ENCODE assay signal across 19 cellular contexts in the genomic region with DNA sequence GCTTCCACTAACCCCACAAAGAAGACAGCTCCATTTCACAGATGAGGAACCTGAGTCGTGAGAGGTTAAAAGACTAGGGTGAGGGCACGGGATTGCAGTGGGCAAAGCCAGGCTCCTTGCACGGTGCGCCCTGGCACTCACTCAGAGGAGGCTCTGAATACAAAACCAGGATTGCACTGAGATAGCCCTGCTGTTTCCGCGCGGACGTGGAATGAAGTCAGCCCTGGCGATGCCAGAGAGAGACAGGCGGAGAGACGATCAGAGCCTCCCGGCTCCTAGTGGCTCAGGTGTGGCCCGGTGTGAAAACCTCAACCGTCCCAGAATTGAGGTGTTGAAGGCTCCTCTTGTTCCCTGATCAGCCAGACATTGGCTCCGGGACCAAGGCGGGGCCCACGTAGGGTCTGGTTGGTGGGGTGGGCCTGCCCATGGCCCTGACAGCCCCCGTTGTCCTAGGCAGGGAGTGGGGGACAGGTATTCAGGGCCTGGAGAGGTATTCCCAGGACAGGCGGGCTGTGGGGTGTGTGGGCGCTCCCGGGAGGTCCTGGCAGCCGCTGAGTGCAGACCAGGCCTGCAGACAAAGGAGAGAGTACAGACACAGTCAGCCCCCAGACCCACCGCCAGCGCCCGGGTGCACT. TPM values are rescaled to one million over a fixed set of nuclear protein-coding genes. Genes with fewer than 3 reads are reported as not detected.
A peak's percentile ranks its signal among the peaks of the same experiment; 100 is the strongest.
DNase-seq lines count a peak whose midpoint lies in the region; ATAC-seq, FAIRE-seq and TF ChIP-seq lines count a peak whose summit lies in the region.
"Had no signal": no experiment of that assay in that cellular context is flagged by ENCODE, and none has a peak within 500 bp of the region (broad histone marks: within the 10 kb centered on the region; RNA-seq: fewer than 3 reads in every experiment).

No MANE protein-coding gene starts in this region.

- H3K27ac Mint-ChIP-seq in GM23338 = no peak overlapping the region

- H3K56ac ChIP-seq in IMR-90 (ENCODE audit: extremely low read depth, insufficient read depth, low read length) (no peak overlapping the region), H1 (replicated peaks; ENCODE audit: insufficient read length, low read depth, low read length) (no peak overlapping the region)

- no peak overlapping the region for H4K5ac ChIP-seq in IMR-90 (ENCODE audit: low read depth, low read length)
- no peak overlapping the region for H4K5ac ChIP-seq in H1 (ENCODE audit: insufficient read length, low read depth, low read length)

- H3K9ac ChIP-seq in IMR-90 (ENCODE audit: low read depth, low read length) (no peak overlapping the region), H1 (replicated peaks in 1 of 4; ENCODE audit: extremely low read depth in 1 of 4, low read depth in 3 of 4, low read length in 3 of 4) (no peak overlapping the region), trophoblast cell (ENCODE audit: low read length) (no peak overlapping the region)

- H2BK120ac ChIP-seq in IMR-90 (ENCODE audit: low read depth, low read length) (no peak overlapping the region), H1 (replicated peaks; ENCODE audit: low read depth, low read length) (peak overlapping the region; percentile 72), trophoblast cell (ENCODE audit: insufficient read depth, low read length, poor library complexity) (peak overlapping the region; percentile 83)

- H3K36me3 Mint-ChIP-seq in GM23338 (ENCODE audit: low read depth) = no peaks in the 10 kb centered on the region; the same call in 1 of the 3 replicates
- H3K36me3 Mint-ChIP-seq: CD14-positive monocyte had no signal

- TF ChIP-seq EP300 in H1 (IDR thresholded peaks at IDR 0.05; ENCODE audit: borderline replicate concordance in 1 of 2, low read depth in 2 of 2, low read length in 2 of 2) = no peak

- in situ Hi-C loops in IMR-90 (cut with MboI; ENCODE audit: low sequenced_read_pairs) = no loop called here

- H2BK12ac ChIP-seq in H1 (ENCODE audit: low read depth, low read length) = peak overlapping the region; percentile 97
- peak overlapping the region; percentile 89 for H2BK12ac ChIP-seq in trophoblast cell (ENCODE audit: low read length)

- no peak overlapping the region for H2BK5ac ChIP-seq in IMR-90 (ENCODE audit: low read depth, low read length, poor library complexity, severe bottlenecking)
- peak overlapping the region; percentile 90; the same call in 1 of the 2 replicates for H2BK5ac ChIP-seq in H1 (ENCODE audit: low read depth, low read length)
- peak overlapping the region; percentile 24 for H2BK5ac ChIP-seq in trophoblast cell (ENCODE audit: low read depth, low read length, poor library complexity)

- TF ChIP-seq POLR2A in IMR-90 (IDR thresholded peaks at IDR 0.05; ENCODE audit: low read depth, low read length) (no peak), H1 (IDR thresholded peaks at IDR 0.05; ENCODE audit: control extremely low read depth in 1 of 2, low read depth in 2 of 2, low read length in 2 of 2) (no peak), GM12891 (IDR thresholded peaks at IDR 0.05; ENCODE audit: low read depth, low read length) (no peak)

- peaks cover 43% of the 10 kb centered on the region for H3K27me3 Mint-ChIP-seq in GM23338 (ENCODE audit: insufficient read depth, low read depth, poor library complexity)

- peak overlapping the region; percentile 56; the same call in 1 of the 3 replicates for H2BK15ac ChIP-seq in IMR-90 (ENCODE audit: low read depth, low read length)
- peak overlapping the region; percentile 95; the same call in 1 of the 2 replicates for H2BK15ac ChIP-seq in H1 (ENCODE audit: low read length)

- no peaks in the 10 kb centered on the region for H3K23me2 ChIP-seq in H1 (ENCODE audit: low read depth, low read length)

- no peaks in the 10 kb centered on the region for H3K9me3 ChIP-seq in IMR-90 (ENCODE audit: control insufficient read depth, insufficient read depth, low read length)
- H3K9me3 ChIP-seq in H1 (ENCODE audit: insufficient read depth in 2 of 2, low read depth in 1 of 2, low read length in 1 of 2) = no peaks in the 10 kb centered on the region
- H3K9me3 ChIP-seq in trophoblast cell (ENCODE audit: insufficient read depth, low read depth, low read length) = no peaks in the 10 kb centered on the region
- H3K9me3 ChIP-seq in lower lobe of right lung = no peaks in the 10 kb centered on the region

- H3K27me3 ChIP-seq in GM23338 (ENCODE audit: insufficient read depth) (no peaks in the 10 kb centered on the region), IMR-90 (ENCODE audit: control insufficient read depth, insufficient read depth, low read length) (no peaks in the 10 kb centered on the region), H1 (replicated peaks in 1 of 4; ENCODE audit: control insufficient read depth in 3 of 4, extremely low read depth in 1 of 4, insufficient read depth in 3 of 4, low read length in 3 of 4) (peaks cover 0 to 3% (median 0%) of the 10 kb centered on the region in 4 experiments; a peak in 3 of 7 replicates), trophoblast cell (ENCODE audit: insufficient read depth, low read length) (no peaks in the 10 kb centered on the region), lower lobe of right lung (ENCODE audit: low read depth) (no peaks in the 10 kb centered on the region)

- 0 out of 2 replicates have a peak, but pooled peaks cover 2% of the 10 kb centered on the region for H3F3A ChIP-seq in GM23338 (replicated peaks; ENCODE audit: low read depth)

- H4K20me1 ChIP-seq in GM23338 (replicated peaks; ENCODE audit: insufficient read depth) = no peaks in the 10 kb centered on the region
- no peaks in the 10 kb centered on the region for H4K20me1 ChIP-seq in IMR-90 (ENCODE audit: insufficient read depth, low read length)
- H4K20me1 ChIP-seq in H1 (replicated peaks in 1 of 2; ENCODE audit: control insufficient read depth in 1 of 2, insufficient read depth in 2 of 2, low read length in 2 of 2) = no peaks in the 10 kb centered on the region

- H4K8ac ChIP-seq in IMR-90 (ENCODE audit: low read depth in 2 of 2, low read length in 2 of 2) = no peak overlapping the region
- no peak overlapping the region; the same call in 1 of the 2 replicates for H4K8ac ChIP-seq in H1 (ENCODE audit: extremely low read depth, insufficient read depth, low read length)
- H4K8ac ChIP-seq in trophoblast cell (ENCODE audit: low read depth, low read length) = no peak overlapping the region

- H3K4ac ChIP-seq in IMR-90 (ENCODE audit: low read depth, low read length) (peak overlapping the region; percentile 39; the same call in 1 of the 2 replicates), H1 (replicated peaks; ENCODE audit: insufficient read length, low read depth, low read length) (peak overlapping the region; percentile 39), trophoblast cell (ENCODE audit: low read depth, low read length) (peak overlapping the region; percentile 14)

- CTCF ChIA-PET in IMR-90 (lab: Yijun Ruan, JAX) (no interaction called here), H1 (lab: Charles Lee; ENCODE audit: partially characterized antibody) (interaction anchor here (0.9 kb wide), 1 partner anchor 23 kb away, joined by 3 read pairs; no protein-coding TSS in a partner anchor)

- no peak overlapping the region for H3K4me3 Mint-ChIP-seq in GM23338
- H3K4me3 Mint-ChIP-seq: CD14-positive monocyte had no signal

- ATAC-seq in GM23338 (peak; percentile 1; the same call in 2 of the 3 replicates), IMR-90 (ENCODE audit: low read depth) (no peak), lower lobe of right lung (no peak)

- H3K9me2 ChIP-seq in GM23338 (ENCODE audit: insufficient read depth) = peaks cover 11% of the 10 kb centered on the region

- H2AK5ac ChIP-seq in IMR-90 (ENCODE audit: low read depth, low read length) (peak overlapping the region; percentile 64), H1 (ENCODE audit: low read depth, low read length) (peak overlapping the region; percentile 56; the same call in 1 of the 2 replicates), trophoblast cell (ENCODE audit: low read length) (peak overlapping the region; percentile 80)

- H3K23ac ChIP-seq in IMR-90 (ENCODE audit: low read depth, low read length) (no peak overlapping the region), H1 (ENCODE audit: insufficient read length) (no peak overlapping the region), trophoblast cell (ENCODE audit: low read length) (no peak overlapping the region)

- peaks cover 58% of the 10 kb centered on the region for H3K4me1 Mint-ChIP-seq in GM23338

- H3K4me1 ChIP-seq in GM23338 (ENCODE audit: insufficient read depth) = peaks cover 34% of the 10 kb centered on the region
- H3K4me1 ChIP-seq in IMR-90 (ENCODE audit: control insufficient read depth, insufficient read depth, low read length) = peaks cover 15% of the 10 kb centered on the region
- H3K4me1 ChIP-seq in H1 (replicated peaks in 1 of 4; ENCODE audit: control insufficient read depth in 3 of 4, insufficient read depth in 4 of 4, low read length in 3 of 4) = peaks cover 8 to 61% (median 46%) of the 10 kb centered on the region in 4 experiments
- H3K4me1 ChIP-seq in trophoblast cell (ENCODE audit: control insufficient read depth in 1 of 2, insufficient read depth in 2 of 2, low read length in 2 of 2) = peaks cover 48 to 61% of the 10 kb centered on the region in 2 experiments
- peaks cover 18% of the 10 kb centered on the region for H3K4me1 ChIP-seq in lower lobe of right lung

- H3K9me1 ChIP-seq in IMR-90 (ENCODE audit: insufficient read depth, low read length) = peaks cover 12% of the 10 kb centered on the region

- WGBS in IMR-90 (ENCODE audit: extremely low coverage in 2 of 2, insufficient read length in 1 of 2), 2 experiments = 92% methylated on average over 21 of the region's 25 CpGs; no CpG with 5 or more reads in 1 of the 2 experiments
- 74% methylated on average over 22 of the region's 25 CpGs; no CpG with 5 or more reads in 1 of the 2 experiments for WGBS in H1 (ENCODE audit: extremely low coverage in 1 of 2, insufficient coverage in 1 of 2, insufficient read length in 1 of 2, insufficient replicate concordance in 2 of 2, low coverage in 1 of 2, low lambda C conversion rate in 2 of 2, missing lambda C conversion rate in 1 of 2), 2 experiments
- no CpG with 5 or more reads among the region's 25 CpGs for WGBS in trophoblast cell (ENCODE audit: extremely low coverage, insufficient coverage, insufficient read length)

- intact Hi-C loops in IMR-90 (cut with micrococcal nuclease) = no loop called here
- intact Hi-C loops in lower lobe of right lung (cut with DNase I) = no loop called here

- no peak overlapping the region for H3K4me3 ChIP-seq in GM23338
- no peak overlapping the region for H3K4me3 ChIP-seq in IMR-90 (ENCODE audit: insufficient read depth, low read depth, low read length)
- no peak overlapping the region for H3K4me3 ChIP-seq in H1 (ENCODE audit: extremely low read depth in 1 of 4, insufficient read depth in 2 of 4, low read depth in 3 of 4, low read length in 4 of 4)
- H3K4me3 ChIP-seq in trophoblast cell (ENCODE audit: low read depth, low read length) = no peak overlapping the region
- H3K4me3 ChIP-seq in lower lobe of right lung = no peak overlapping the region

- H3K79me2 ChIP-seq in GM23338 (replicated peaks; ENCODE audit: insufficient read depth) (no peaks in the 10 kb centered on the region), H1 (ENCODE audit: control insufficient read depth in 1 of 2, insufficient read depth in 2 of 2, low read length in 2 of 2) (no peaks in the 10 kb centered on the region), trophoblast cell (ENCODE audit: control insufficient read depth, insufficient read depth, low read length, poor library complexity) (peaks cover 2% of the 10 kb centered on the region)

- no peak overlapping the region for H4K12ac ChIP-seq in trophoblast cell (ENCODE audit: low read depth, low read length)

- TF ChIP-seq CTCF in GM23338 (conservative IDR thresholded peaks at IDR 0.05; ENCODE audit: low read depth in 2 of 2) (no peak), IMR-90 (conservative IDR thresholded peaks at IDR 0.05; ENCODE audit: low read depth, low read length) (no peak), H1 (IDR thresholded peaks at IDR 0.05; ENCODE audit: control extremely low read depth in 1 of 3, insufficient read depth in 1 of 3, low read depth in 1 of 3, low read length in 3 of 3) (no peak), lower lobe of right lung (IDR thresholded peaks at IDR 0.05) (no peak)

- no peak for TF ChIP-seq RAD21 in IMR-90 (IDR thresholded peaks at IDR 0.05; ENCODE audit: low read length)
- no peak for TF ChIP-seq RAD21 in H1 (IDR thresholded peaks at IDR 0.05 in 1 of 2, conservative IDR thresholded peaks at IDR 0.05 in 1 of 2; ENCODE audit: low read depth in 2 of 2, low read length in 2 of 2)

- no peak overlapping the region; the same call in 1 of the 2 replicates for H2BK20ac ChIP-seq in IMR-90 (ENCODE audit: low read depth, low read length)
- peak overlapping the region; percentile 92 for H2BK20ac ChIP-seq in H1 (ENCODE audit: low read length)

- 0 out of 2 replicates have a peak overlapping the region, but pooled peaks have one; percentile 12 for H3K14ac ChIP-seq in IMR-90 (replicated peaks; ENCODE audit: low read depth, low read length)
- no peak overlapping the region for H3K14ac ChIP-seq in H1 (ENCODE audit: insufficient read length)
- H3K14ac ChIP-seq in trophoblast cell (ENCODE audit: low read length) = peak overlapping the region; percentile 64

- H3K36me3 ChIP-seq in GM23338 (ENCODE audit: insufficient read depth) = no peaks in the 10 kb centered on the region
- no peaks in the 10 kb centered on the region for H3K36me3 ChIP-seq in IMR-90 (ENCODE audit: control insufficient read depth, insufficient read depth, low read length)
- H3K36me3 ChIP-seq in H1 (ENCODE audit: control insufficient read depth in 2 of 4, insufficient read depth in 4 of 4, low read length in 3 of 4) = no peaks in the 10 kb centered on the region
- no peaks in the 10 kb centered on the region for H3K36me3 ChIP-seq in trophoblast cell (ENCODE audit: control insufficient read depth in 1 of 2, insufficient read depth in 2 of 2, low read length in 2 of 2)
- no peaks in the 10 kb centered on the region for H3K36me3 ChIP-seq in lower lobe of right lung

- H2AFZ ChIP-seq in GM23338 (no peak overlapping the region), IMR-90 (replicated peaks; ENCODE audit: low read length, poor library complexity) (no peak overlapping the region), H1 (ENCODE audit: low read length) (no peak overlapping the region), trophoblast cell (ENCODE audit: insufficient read depth, low read length, poor library complexity) (no peak overlapping the region)

- peaks cover 0 to 7% of the 10 kb centered on the region in 2 experiments; a peak in 2 of 4 replicates for H3K79me1 ChIP-seq in IMR-90 (ENCODE audit: low read depth in 1 of 2, low read length in 2 of 2)
- no peaks in the 10 kb centered on the region; the same call in 1 of the 2 replicates for H3K79me1 ChIP-seq in H1 (ENCODE audit: low read depth, low read length)
- H3K79me1 ChIP-seq in trophoblast cell (ENCODE audit: low read length) = peaks cover 44% of the 10 kb centered on the region

- FAIRE-seq in H1 (lab: Jason Lieb, UNC) = no peak
- no peak for FAIRE-seq in GM12891 (lab: Jason Lieb, UNC)
- FAIRE-seq: A204.1 had no signal

- peak overlapping the region; percentile 38; the same call in 1 of the 2 replicates for H3K4me2 ChIP-seq in GM23338
- no peak overlapping the region for H3K4me2 ChIP-seq in IMR-90 (ENCODE audit: low read depth, low read length)
- peak overlapping the region in 1 of 2 experiments; percentile 1; a peak in 2 of 4 replicates for H3K4me2 ChIP-seq in H1 (ENCODE audit: insufficient read depth in 1 of 2, low read depth in 2 of 2, low read length in 2 of 2)
- H3K4me2 ChIP-seq in trophoblast cell (ENCODE audit: low read length) = no peak overlapping the region

- POLR2A ChIA-PET in IMR-90 (lab: Charles Lee; ENCODE audit: unreplicated experiment) = no interaction called here
- POLR2A ChIA-PET in H1 (lab: Charles Lee; ENCODE audit: partially characterized antibody) = interaction anchor here (3.5 kb wide), 1 partner anchor 200 kb away, joined by 20 read pairs; no protein-coding TSS in a partner anchor

- H3K18ac ChIP-seq in IMR-90 (ENCODE audit: low read depth, low read length) (no peak overlapping the region), H1 (ENCODE audit: extremely low read depth, low read length) (peak overlapping the region; percentile 84), trophoblast cell (ENCODE audit: low read length) (no peak overlapping the region)

- no peak overlapping the region for H2AK9ac ChIP-seq in IMR-90 (replicated peaks; ENCODE audit: low read depth, low read length, poor library complexity)

- dilution Hi-C loops in IMR-90 (cut with HindIII; ENCODE audit: low sequenced_read_pairs, unreplicated experiment) = no loop called here

- DNase-seq in GM23338 (ENCODE audit: low spot score) = no peak
- DNase-seq in IMR-90 = no peak
- DNase-seq in H1 (ENCODE audit: low read depth in 1 of 2, low spot score in 2 of 2) = no peak
- DNase-seq in trophoblast cell = no peak
- DNase-seq in lower lobe of right lung = no peak
- DNase-seq in ecto neural progenitor cell (ENCODE audit: low spot score) = no peak
- no peak for DNase-seq in UCSD-AML1 (lab: John Stamatoyannopoulos, UW; ENCODE audit: unreplicated experiment)
- no peak for DNase-seq in GM12891 (ENCODE audit: insufficient read length, low spot score)
- DNase-seq: COR-L47, Karpas-422, MM.1S, NCI-H2029, NCI-H2171 treated with DMSO at 0.1 percent for 48 hours, NCI-H774 had no signal

- H3K27ac ChIP-seq in GM23338 (ENCODE audit: low read depth) = no peak overlapping the region
- no peak overlapping the region for H3K27ac ChIP-seq in IMR-90 (ENCODE audit: insufficient read depth, low read length)
- H3K27ac ChIP-seq in H1 (ENCODE audit: low read depth, low read length) = no peak overlapping the region
- no peak overlapping the region for H3K27ac ChIP-seq in trophoblast cell (ENCODE audit: low read depth, low read length)
- no peak overlapping the region for H3K27ac ChIP-seq in lower lobe of right lung
- H3K27ac ChIP-seq: HL-60 had no signal

- H3K9me3 Mint-ChIP-seq in GM23338 = peaks cover 3% of the 10 kb centered on the region

- H4K91ac ChIP-seq in IMR-90 (ENCODE audit: insufficient read depth, low read depth, low read length) (0 out of 2 replicates have a peak overlapping the region, but pooled peaks have one; percentile 16), H1 (replicated peaks; ENCODE audit: insufficient read length, low read length) (peak overlapping the region; percentile 99), trophoblast cell (ENCODE audit: low read depth, low read length) (peak overlapping the region; percentile 84)

- no TSS peak for BruUV-seq in IMR-90 (replicated peaks; lab: Mats Ljungman, UMichigan)

RNA-seq across cellular contexts. Expression of gene LINC01488, which starts 43.1 kb away (rescaled TPM):
- not detected in 2 replicates for total RNA-seq in GM23338 (2014; rRNA removed; shearing (Covaris generic))
- polyA plus RNA-seq in GM23338 (2016; fragmentation: Nextera tagmentation; extraction: Ambion mirVana) (not detected in 2 replicates), IMR-90 (2012; rRNA removed) (not detected in 2 replicates), H1 (2011; rRNA removed) (0.03 TPM in 1 of 2 replicates, not detected in the other)
- total RNA-seq in IMR-90 (2012; rRNA removed) (not detected in 2 replicates), lower lobe of right lung (not detected)
- polyA plus RNA-seq in IMR-90 (2012; cell fraction: cytosol; rRNA removed) = not detected in 2 replicates
- polyA plus RNA-seq in IMR-90 (2012; cell fraction: nucleus; rRNA removed; ENCODE audit: low replicate concordance) = not detected in 2 replicates
- not detected in 2 replicates for total RNA-seq in H1 (2021; fragmentation: NEBNext Ultra II Directional; extraction: Animal tissue kit (Norgen Biotek cat#: 25700))
- polyA plus RNA-seq in H1 (2011; cell fraction: cytosol; rRNA removed) = not detected
- polyA plus RNA-seq in H1 (2011; cell fraction: nucleus; rRNA removed) = not detected
- not detected in 4 replicates for polyA plus RNA-seq in H1 (2012, experiment 1 of 2)
- polyA plus RNA-seq in H1 (2012, experiment 2 of 2) = not detected
- polyA plus RNA-seq in H1 (2013, experiment 1 of 2) = not detected
- not detected for polyA plus RNA-seq in H1 (2013, experiment 2 of 2)
- polyA minus RNA-seq in H1 (2011; rRNA and poly(A)+ RNA removed) = not detected in 2 replicates
- polyA minus RNA-seq in H1 (2011; cell fraction: cytosol; rRNA and poly(A)+ RNA removed) = not detected
- polyA minus RNA-seq in H1 (2011; cell fraction: nucleus; rRNA and poly(A)+ RNA removed) = not detected
- polyA plus RNA-seq in trophoblast cell (2013) = 0.05 and 0.08 TPM in 2 replicates
- polyA plus RNA-seq in GM12891 (2012; ENCODE audit: low read depth, missing spikeins) = not detected
- total RNA-seq: NCI-H460, RPMI7951 had no signal
- polyA plus RNA-seq: CD14-positive monocyte had no signal

Comparison
In these comparisons a context has a peak if more than half of its experiments do, and no peak if none do; other contexts are left out.
1. H4K91ac ChIP-seq: peak in every context shown above with its lines; median percentile 99 in H1; 84 in trophoblast cell; 16 in IMR-90.